Comparison of ENCODE assay signal across 17 cellular contexts in the genomic region with DNA sequence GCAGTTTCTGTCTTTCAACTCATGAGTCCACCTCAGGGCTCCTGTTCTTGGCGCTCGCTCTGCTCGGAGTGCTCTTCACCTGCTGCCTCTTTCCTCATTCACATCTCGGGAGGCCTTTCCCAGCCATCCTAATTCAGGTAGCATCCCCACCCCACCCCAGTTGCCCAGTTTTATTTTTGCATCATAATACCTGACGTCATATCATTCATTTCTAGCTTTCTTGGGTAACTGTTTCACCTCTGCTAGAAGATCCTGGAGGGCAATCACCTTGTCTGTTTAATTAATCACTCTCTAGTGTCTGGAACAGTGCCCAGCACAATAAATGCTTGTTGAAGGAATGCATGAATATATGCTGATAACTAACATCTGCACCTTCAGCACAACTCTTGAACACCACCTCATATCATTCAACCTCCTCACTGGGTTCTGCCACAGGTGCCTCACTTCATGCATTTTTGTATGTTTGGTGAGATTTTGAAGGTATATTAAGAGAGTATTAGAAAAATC. TPM values are rescaled to one million over a fixed set of nuclear protein-coding genes. Genes with fewer than 3 reads are reported as not detected.
A peak's percentile ranks its signal among the peaks of the same experiment; 100 is the strongest.
DNase-seq lines count a peak whose midpoint lies in the region; ATAC-seq, FAIRE-seq and TF ChIP-seq lines count a peak whose summit lies in the region.
"Had no signal": no experiment of that assay in that cellular context is flagged by ENCODE, and none has a peak within 500 bp of the region (broad histone marks: within the 10 kb centered on the region; RNA-seq: fewer than 3 reads in every experiment).

No MANE protein-coding gene starts in this region.

- no peak overlapping the region for H3K9ac ChIP-seq in endothelial cell of umbilical vein (replicated peaks; ENCODE audit: extremely low read depth, insufficient read depth, low read length)

- H3K9me3 Mint-ChIP-seq in CD14-positive monocyte: no peaks in the 10 kb centered on the region
- H3K9me3 Mint-ChIP-seq in activated CD8-positive, alpha-beta T cell treated with anti-CD3 and anti-CD28 coated beads, Interleukin-2, amount 10 ng/mL, durations not matched to agents 7 days and 5 days (ENCODE audit: insufficient read depth): no peaks in the 10 kb centered on the region

- H3K36me3 ChIP-seq in RWPE2 (ENCODE audit: low read depth) (peaks cover 79% of the 10 kb centered on the region), endothelial cell of umbilical vein (ENCODE audit: control insufficient read depth in 2 of 2, extremely low read depth in 1 of 2, insufficient read depth in 2 of 2, low read length in 2 of 2) (peaks cover 4 to 11% of the 10 kb centered on the region in 2 experiments), spleen (peaks cover 0 to 57% (median 0%) of the 10 kb centered on the region in 6 donors)

- H3K27me3 ChIP-seq in RWPE2 (ENCODE audit: insufficient read depth, poor library complexity, severe bottlenecking): no peaks in the 10 kb centered on the region
- no peaks in the 10 kb centered on the region for H3K27me3 ChIP-seq in endothelial cell of umbilical vein (ENCODE audit: control insufficient read depth in 2 of 2, insufficient read depth in 2 of 2, low read length in 2 of 2)
- no peaks in the 10 kb centered on the region for H3K27me3 ChIP-seq in spleen (replicated peaks in 1 of 7)

- H2AFZ ChIP-seq in endothelial cell of umbilical vein (ENCODE audit: low read depth, low read length): no peak overlapping the region

- DNase-seq in CD14-positive monocyte (ENCODE audit: low spot score) (no peak), EH (ENCODE audit: low read depth) (peak; percentile 9), RWPE2 (ENCODE audit: low spot score) (peak; percentile 24), endothelial cell of umbilical vein (ENCODE audit: low read depth, low spot score) (no peak), cardiac septum (ENCODE audit: low spot score) (no peak), spleen (no peak), cortex of kidney (lab: John Stamatoyannopoulos, UW) (no peak)
- DNase-seq in activated CD8-positive, alpha-beta T cell treated with anti-CD3 and anti-CD28 coated beads, Interleukin-2, amount 10 ng/mL, durations not matched to agents 7 days and 5 days: no peak
- DNase-seq: Caco-2, NCI-H1048, NCI-H2081 treated with DMSO at 0.1 percent for 48 hours, NCI-H2227 treated with DMSO at 0.1 percent for 48 hours, NCI-H524 treated with DMSO at 0.1 percent for 48 hours, SIG-M5 had no signal

- no TSS peak for BruUV-seq in endothelial cell of umbilical vein (replicated peaks; lab: Mats Ljungman, UMichigan)

- dilution Hi-C loops in endothelial cell of umbilical vein (cut with MboI; ENCODE audit: extremely low pct_ligation_motif_present, low sequenced_read_pairs): no loop called here

- CTCF ChIA-PET in endothelial cell of umbilical vein (lab: Charles Lee): no interaction called here
- CTCF ChIA-PET in activated CD8-positive, alpha-beta T cell treated with anti-CD3 and anti-CD28 coated beads, Interleukin-2, amount 10 ng/mL, durations not matched to agents 7 days and 5 days (lab: Charles Lee): no interaction called here

- peaks cover 73% of the 10 kb centered on the region for H3K79me2 ChIP-seq in endothelial cell of umbilical vein (ENCODE audit: control insufficient read depth, insufficient read depth, low read length)

- intact Hi-C loops in CD14-positive monocyte (cut with micrococcal nuclease): no loop called here
- intact Hi-C loops in endothelial cell of umbilical vein (cut with micrococcal nuclease): no loop called here
- intact Hi-C loops in cardiac septum (cut with DNase I): no loop called here
- intact Hi-C loops in spleen (cut with DNase I; ENCODE audit: low total_unique reads): no loop called here

- H3K4me1 Mint-ChIP-seq in CD14-positive monocyte: peaks cover 21% of the 10 kb centered on the region
- peaks cover 47% of the 10 kb centered on the region for H3K4me1 Mint-ChIP-seq in activated CD8-positive, alpha-beta T cell treated with anti-CD3 and anti-CD28 coated beads, Interleukin-2, amount 10 ng/mL, durations not matched to agents 7 days and 5 days (ENCODE audit: low read depth)

- no peak for ATAC-seq in RWPE2 (ENCODE audit: low read depth)
- ATAC-seq in activated CD8-positive, alpha-beta T cell treated with anti-CD3 and anti-CD28 coated beads, Interleukin-2, amount 10 ng/mL, durations not matched to agents 7 days and 5 days: no peak
- ATAC-seq: HCT116 had no signal

- H3K27ac Mint-ChIP-seq in CD14-positive monocyte: peak overlapping the region in 4 of 7 donors; percentile 60 to 83 (median 72)
- H3K27ac Mint-ChIP-seq in activated CD8-positive, alpha-beta T cell treated with anti-CD3 and anti-CD28 coated beads, Interleukin-2, amount 10 ng/mL, durations not matched to agents 7 days and 5 days: no peak overlapping the region

- 92 to 96% (median 95%) methylated on average over 5 of the region's 5 CpGs for WGBS in spleen, 5 donors

- H3K27me3 Mint-ChIP-seq in CD14-positive monocyte (ENCODE audit: low read depth in 3 of 3): peaks cover 0 to 2% (median 0%) of the 10 kb centered on the region in 3 donors
- H3K27me3 Mint-ChIP-seq in activated CD8-positive, alpha-beta T cell treated with anti-CD3 and anti-CD28 coated beads, Interleukin-2, amount 10 ng/mL, durations not matched to agents 7 days and 5 days (ENCODE audit: low read depth): no peaks in the 10 kb centered on the region

- H3K4me3 ChIP-seq in RWPE2 (ENCODE audit: severe bottlenecking) (no peak overlapping the region), endothelial cell of umbilical vein (replicated peaks in 1 of 3; ENCODE audit: insufficient read depth in 1 of 3, low read depth in 1 of 3, low read length in 3 of 3) (no peak overlapping the region), spleen (no peak overlapping the region)

- TF ChIP-seq POLR2A in endothelial cell of umbilical vein (IDR thresholded peaks at IDR 0.05; ENCODE audit: low read depth, low read length): no peak
- no peak for TF ChIP-seq POLR2A in spleen (IDR thresholded peaks at IDR 0.05)

- TF ChIP-seq CTCF in CD14-positive monocyte (IDR thresholded peaks at IDR 0.05) (no peak), RWPE2 (IDR thresholded peaks at IDR 0.05; ENCODE audit: poor library complexity, severe bottlenecking) (no peak), endothelial cell of umbilical vein (IDR thresholded peaks at IDR 0.05; ENCODE audit: extremely low read depth in 1 of 2, insufficient read depth in 1 of 2, low read depth in 1 of 2, low read length in 2 of 2) (no peak), spleen (IDR thresholded peaks at IDR 0.05 in 8 of 11, conservative IDR thresholded peaks at IDR 0.05 in 3 of 11) (no peak)

- no peaks in the 10 kb centered on the region for H3K9me1 ChIP-seq in endothelial cell of umbilical vein (replicated peaks; ENCODE audit: control insufficient read depth, extremely low read depth, insufficient read depth, low read length)

- POLR2A ChIA-PET in endothelial cell of umbilical vein (lab: Charles Lee): no interaction called here
- POLR2A ChIA-PET in activated CD8-positive, alpha-beta T cell treated with anti-CD3 and anti-CD28 coated beads, Interleukin-2, amount 10 ng/mL, durations not matched to agents 7 days and 5 days (lab: Charles Lee): no interaction called here

- H3K4me1 ChIP-seq in RWPE2 (ENCODE audit: insufficient read depth, poor library complexity, severe bottlenecking): no peaks in the 10 kb centered on the region
- no peaks in the 10 kb centered on the region for H3K4me1 ChIP-seq in endothelial cell of umbilical vein (ENCODE audit: control insufficient read depth, extremely low read depth, insufficient read depth, low read length)
- H3K4me1 ChIP-seq in spleen: peaks cover 0 to 18% (median 0%) of the 10 kb centered on the region in 6 donors
- H3K4me1 ChIP-seq: Caco-2 had no signal

- H3K9me3 ChIP-seq in RWPE2 (ENCODE audit: severe bottlenecking) (no peaks in the 10 kb centered on the region), endothelial cell of umbilical vein (replicated peaks; ENCODE audit: control insufficient read depth, insufficient read depth, low read length) (no peaks in the 10 kb centered on the region), spleen (no peaks in the 10 kb centered on the region)
- H3K9me3 ChIP-seq: Caco-2 had no signal

- no peak overlapping the region for H3K27ac ChIP-seq in RWPE2 (ENCODE audit: poor library complexity, severe bottlenecking)
- H3K27ac ChIP-seq in endothelial cell of umbilical vein (ENCODE audit: insufficient read depth, low read depth, low read length): no peak overlapping the region
- H3K27ac ChIP-seq in spleen: no peak overlapping the region
- H3K27ac ChIP-seq: C4-2B had no signal

- no peak overlapping the region for H3K4me2 ChIP-seq in endothelial cell of umbilical vein (ENCODE audit: insufficient read depth, low read length)

- H4K20me1 ChIP-seq in endothelial cell of umbilical vein (replicated peaks; ENCODE audit: control insufficient read depth, extremely low read depth, insufficient read depth, low read length): no peaks in the 10 kb centered on the region

- peak; percentile 62 for FAIRE-seq in endothelial cell of umbilical vein (lab: Jason Lieb, UNC)
- FAIRE-seq: RCC 7860 had no signal

- H3K36me3 Mint-ChIP-seq in CD14-positive monocyte: peaks cover 27 to 62% of the 10 kb centered on the region in 2 donors
- H3K36me3 Mint-ChIP-seq in activated CD8-positive, alpha-beta T cell treated with anti-CD3 and anti-CD28 coated beads, Interleukin-2, amount 10 ng/mL, durations not matched to agents 7 days and 5 days (ENCODE audit: low read depth): peaks cover 69% of the 10 kb centered on the region

- H3K4me3 Mint-ChIP-seq in CD14-positive monocyte: no peak overlapping the region
- no peak overlapping the region for H3K4me3 Mint-ChIP-seq in activated CD8-positive, alpha-beta T cell treated with anti-CD3 and anti-CD28 coated beads, Interleukin-2, amount 10 ng/mL, durations not matched to agents 7 days and 5 days

RNA-seq across cellular contexts. Expression of a gene that starts 7.6 kb away (rescaled TPM):
- polyA plus RNA-seq in CD14-positive monocyte: 1 to 10 TPM; 2.4 to 3.5 TPM
- 101 and 109 TPM in 2 replicates for total RNA-seq in endothelial cell of umbilical vein
- 42.5 and 43.0 TPM in 2 replicates for polyA plus RNA-seq in endothelial cell of umbilical vein
- 87.9 and 93.7 TPM in 2 replicates for polyA plus RNA-seq in endothelial cell of umbilical vein (2011; cell fraction: cytosol; rRNA removed)
- polyA plus RNA-seq in endothelial cell of umbilical vein (2011; cell fraction: nucleus; rRNA removed): 166 and 206 TPM in 2 replicates
- polyA plus RNA-seq in endothelial cell of umbilical vein (2012): 38.7 and 85.5 TPM in 2 replicates
- polyA minus RNA-seq in endothelial cell of umbilical vein: 50.9 and 94.3 TPM in 2 replicates
- 98.6 TPM for polyA minus RNA-seq in endothelial cell of umbilical vein (2011; cell fraction: cytosol; rRNA and poly(A)+ RNA removed)
- 44.8 and 75.6 TPM in 2 replicates for polyA minus RNA-seq in endothelial cell of umbilical vein (2011; cell fraction: nucleus; rRNA and poly(A)+ RNA removed)
- 1.1 TPM for total RNA-seq in cardiac septum
- 10 to 100 TPM in 5 of 7 donors, 1 to 10 TPM in 2; 4.7 to 47.5 (median 18.7) TPM for total RNA-seq in spleen
- 10 to 100 TPM in 1 of 3 donors, 1 to 10 TPM in 2; 4.0 to 17.1 (median 6.8) TPM for polyA plus RNA-seq in spleen
- total RNA-seq in activated CD8-positive, alpha-beta T cell treated with anti-CD3 and anti-CD28 coated beads, Interleukin-2, amount 10 ng/mL, durations not matched to agents 7 days and 5 days: 100 to 1,000 TPM; 281 to 287 TPM

RNA-seq across cellular contexts. Expression of a gene that starts 7.9 kb away (rescaled TPM):
- polyA plus RNA-seq in CD14-positive monocyte (under 1 TPM; 0.22 to 0.28 TPM), endothelial cell of umbilical vein (11.8 and 11.9 TPM in 2 replicates), spleen (1 to 10 TPM; 1.2 to 3.9 (median 2.3) TPM)
- total RNA-seq in endothelial cell of umbilical vein (9.2 and 11.4 TPM in 2 replicates), cardiac septum (not detected), spleen (1 to 10 TPM in 6 of 7 donors, not detected in 1; 1.1 to 6.0 (median 2.1) TPM)
- polyA plus RNA-seq in endothelial cell of umbilical vein (2011; cell fraction: cytosol; rRNA removed): 11.6 and 12.2 TPM in 2 replicates
- polyA plus RNA-seq in endothelial cell of umbilical vein (2011; cell fraction: nucleus; rRNA removed): 4.4 and 6.8 TPM in 2 replicates
- polyA plus RNA-seq in endothelial cell of umbilical vein (2012): 3.3 and 10.4 TPM in 2 replicates
- polyA minus RNA-seq in endothelial cell of umbilical vein: 4.2 and 5.0 TPM in 2 replicates
- polyA minus RNA-seq in endothelial cell of umbilical vein (2011; cell fraction: cytosol; rRNA and poly(A)+ RNA removed): 39.7 TPM
- 1.3 and 1.9 TPM in 2 replicates for polyA minus RNA-seq in endothelial cell of umbilical vein (2011; cell fraction: nucleus; rRNA and poly(A)+ RNA removed)
- 10 to 100 TPM; 22.8 to 23.8 TPM for total RNA-seq in activated CD8-positive, alpha-beta T cell treated with anti-CD3 and anti-CD28 coated beads, Interleukin-2, amount 10 ng/mL, durations not matched to agents 7 days and 5 days

Comparison
In these comparisons a context has a peak if more than half of its experiments do, and no peak if none do; other contexts are left out.
1. DNase-seq: peak in EH (single experiment) and RWPE2 (single experiment); none in CD14-positive monocyte (single experiment), endothelial cell of umbilical vein (single experiment), cardiac septum (single experiment), spleen (single experiment), cortex of kidney (single experiment) and activated CD8-positive, alpha-beta T cell treated with anti-CD3 and anti-CD28 coated beads, Interleukin-2, amount 10 ng/mL, durations not matched to agents 7 days and 5 days (single experiment).